Comparison of ENCODE assay signal across 34 cellular contexts in genomic region chr5:111010783-111011182, GRCh38.
"Had no signal": no experiment of that assay in that cellular context is flagged by ENCODE, and none has a peak within 500 bp of the region (broad histone marks: within the 10 kb centered on the region; RNA-seq: fewer than 3 reads in every experiment).

No MANE protein-coding gene starts in this region.

- H3K27ac ChIP-seq: adrenal gland, ascending aorta, body of pancreas, brain microvascular endothelial cell, breast epithelium, cardiac muscle cell had no signal

- H3K4me3 ChIP-seq: adrenal gland, ascending aorta, body of pancreas, breast epithelium, cardiac muscle cell had no signal

- FAIRE-seq: astrocyte, bronchial epithelial cell had no signal

- ATAC-seq: activated naive CD4-positive, alpha-beta T cell treated with anti-CD3 and anti-CD28 coated beads, Interleukin-2, amount 50 U/mL, for 72 hours; activated naive CD8-positive, alpha-beta T cell treated with anti-CD3 and anti-CD28 coated beads, Interleukin-2, amount 50 U/mL, for 24 hours; activated T-cell treated with anti-CD3 and anti-CD28 coated beads, Interleukin-2, amount 50 U/mL, for 4 hours; activated T-cell treated with anti-CD3 and anti-CD28 coated beads, Interleukin-2, amount 50 U/mL, for 72 hours; activated T-helper 17 cell treated with anti-CD3 and anti-CD28 coated beads, Interleukin-2, amount 50 U/mL, for 72 hours; body of pancreas had no signal

- H3K9me3 ChIP-seq: adrenal gland, ascending aorta, body of pancreas, breast epithelium had no signal

- H3K27me3 ChIP-seq: adrenal gland, ascending aorta, body of pancreas, brain microvascular endothelial cell, breast epithelium, cardiac muscle cell had no signal

- DNase-seq: activated effector memory CD4-positive, alpha-beta T cell treated with anti-CD3 and anti-CD28 coated beads, Interleukin-2, amount 50 U/mL, for 16 hours; activated effector memory CD4-positive, alpha-beta T cell treated with Interleukin-2 at 50 U/mL for 16 hours; activated gamma-delta T cell; activated gamma-delta T cell treated with Interleukin-2 at 50 U/mL for 16 hours; activated naive CD4-positive, alpha-beta T cell; activated naive CD4-positive, alpha-beta T cell treated with anti-CD3 and anti-CD28 coated beads for 36 hours; activated naive CD4-positive, alpha-beta T cell treated with anti-CD3 and anti-CD28 coated beads, Interleukin-2, amount 10 ng/mL, durations not matched to agents 7 days and 5 days; activated naive CD4-positive, alpha-beta T cell treated with anti-CD3 and anti-CD28 coated beads, Interleukin-2, amount 50 U/mL, for 16 hours; activated naive CD4-positive, alpha-beta T cell treated with Interleukin-2 at 50 U/mL for 16 hours; activated naive CD8-positive, alpha-beta T cell treated with anti-CD3 and anti-CD28 coated beads for 36 hours; activated naive CD8-positive, alpha-beta T cell treated with anti-CD3 and anti-CD28 coated beads, Interleukin-2, amount 10 ng/mL, durations not matched to agents 7 days and 5 days; activated naive CD8-positive, alpha-beta T cell treated with anti-CD3 and anti-CD28 coated beads, Interleukin-2, amount 50 U/mL, for 24 hours; activated T-cell treated with anti-CD3 and anti-CD28 coated beads, Interleukin-2, amount 50 U/mL, for 1 hour; activated T-cell treated with anti-CD3 and anti-CD28 coated beads, Interleukin-2, amount 50 U/mL, for 24 hours; activated T-cell treated with anti-CD3 and anti-CD28 coated beads, Interleukin-2, amount 50 U/mL, for 4 hours; activated T-cell treated with anti-CD3 and anti-CD28 coated beads, Interleukin-2, amount 50 U/mL, for 48 hours; activated T-cell treated with anti-CD3 and anti-CD28 coated beads, Interleukin-2, amount 50 U/mL, for 72 hours; adrenal gland; amniotic stem cell; amygdala; anterior cingulate cortex; aorta; body of pancreas; brain microvascular endothelial cell; caudate nucleus; central memory CD4-positive, alpha-beta T cell; cerebellar nuclear complex had no signal

- H3K4me1 ChIP-seq: adrenal gland, ascending aorta, body of pancreas, breast epithelium had no signal

- H3K36me3 ChIP-seq: adrenal gland, ascending aorta, brain microvascular endothelial cell, breast epithelium, cardiac muscle cell had no signal
